22 cellular contexts compared by ENCODE assay signal in the genomic region with DNA sequence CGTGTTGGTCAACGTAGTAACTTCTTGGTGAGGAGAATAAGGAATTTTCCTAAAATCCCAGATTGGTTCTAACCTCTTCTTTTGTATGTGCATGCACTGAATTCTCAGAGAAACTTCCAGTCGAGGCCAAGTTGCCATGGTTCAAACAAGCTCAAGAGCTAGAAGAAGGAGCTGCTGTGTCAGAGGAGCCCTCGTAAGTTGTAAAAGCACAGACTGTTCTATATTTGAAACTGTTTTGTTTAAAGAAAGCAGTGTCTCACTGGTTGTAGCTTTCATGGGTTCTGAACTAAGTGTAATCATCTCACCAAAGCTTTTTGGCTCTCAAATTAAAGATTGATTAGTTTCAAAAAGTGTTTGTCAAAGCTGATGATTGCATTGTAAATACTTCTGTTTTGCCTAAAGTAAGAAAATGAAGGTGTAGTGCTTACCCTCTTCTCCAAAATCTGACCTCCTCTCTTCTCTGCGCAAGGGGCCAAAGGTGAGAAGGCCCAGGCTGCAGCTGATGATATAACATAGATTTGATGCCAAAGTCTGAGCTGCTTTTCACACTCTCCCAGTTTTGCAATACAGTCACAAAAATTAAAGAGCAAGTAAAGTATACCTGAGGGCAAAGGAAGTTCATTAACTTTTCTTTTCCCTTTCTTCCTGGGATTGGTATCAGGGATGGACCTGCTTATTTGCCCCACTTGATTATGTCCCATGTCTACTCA.
DNase-seq lines count a peak whose midpoint lies in the region; ATAC-seq, FAIRE-seq and TF ChIP-seq lines count a peak whose summit lies in the region.
"Had no signal": no experiment of that assay in that cellular context is flagged by ENCODE, and none has a peak within 500 bp of the region (broad histone marks: within the 10 kb centered on the region; RNA-seq: fewer than 3 reads in every experiment).

No MANE protein-coding gene starts in this region.

- no peak for TF ChIP-seq RAD21 in GM12878 (IDR thresholded peaks at IDR 0.05; ENCODE audit: insufficient read depth, low read depth, low read length)

- no peak overlapping the region for H3K23ac ChIP-seq in neuronal stem cell (ENCODE audit: low read depth, low read length, poor library complexity)

- FAIRE-seq in GM12878 (lab: Jason Lieb, UNC), result peak; percentile 18
- FAIRE-seq: TTC549 had no signal

- no peak for TF ChIP-seq CTCF in GM12878 (IDR thresholded peaks at IDR 0.05 in 2 of 3, conservative IDR thresholded peaks at IDR 0.05 in 1 of 3; ENCODE audit: control insufficient read depth in 2 of 3, extremely low read depth in 1 of 3, insufficient read depth in 1 of 3, low read depth in 3 of 3, low read length in 3 of 3)
- TF ChIP-seq CTCF in esophagus squamous epithelium (IDR thresholded peaks at IDR 0.05), result no peak
- no peak for TF ChIP-seq CTCF in thyroid gland (IDR thresholded peaks at IDR 0.05)

- H3K18ac ChIP-seq in neuronal stem cell (ENCODE audit: low read length), result no peak overlapping the region

- H4K20me1 ChIP-seq in GM12878 (ENCODE audit: control insufficient read depth, insufficient read depth), result no peaks in the 10 kb centered on the region

- CTCF ChIA-PET in GM12878 (lab: Yijun Ruan, JAX), result interaction anchor here (0.9 to 1.3 kb wide), 2 partner anchors 139 to 244 kb away, joined by 3 read pairs; no protein-coding TSS in a partner anchor

- H3K4me3 ChIP-seq in GM12878 (no peak overlapping the region), esophagus squamous epithelium (no peak overlapping the region), neuronal stem cell (ENCODE audit: low read length in 2 of 2) (no peak overlapping the region), thyroid gland (replicated peaks in 1 of 3) (no peak overlapping the region)
- H3K4me3 ChIP-seq: hepatocyte, MG63 had no signal

- H3K79me2 ChIP-seq in GM12878 (ENCODE audit: control insufficient read depth, insufficient read depth, low read length), result no peaks in the 10 kb centered on the region
- H3K79me2 ChIP-seq: hepatocyte had no signal

- H3K36me3 ChIP-seq in GM12878 (ENCODE audit: control insufficient read depth in 2 of 2, insufficient read depth in 2 of 2, low read length in 1 of 2) (no peaks in the 10 kb centered on the region), esophagus squamous epithelium (no peaks in the 10 kb centered on the region), neuronal stem cell (replicated peaks in 1 of 2; ENCODE audit: control insufficient read depth in 2 of 2, insufficient read depth in 2 of 2, low read length in 2 of 2) (no peaks in the 10 kb centered on the region), thyroid gland (no peaks in the 10 kb centered on the region)

- DNase-seq in GM12878 (ENCODE audit: low read depth, low spot score) (no peak), esophagus squamous epithelium (lab: John Stamatoyannopoulos, UW) (no peak), neuronal stem cell (ENCODE audit: low spot score) (no peak), thyroid gland (peak; percentile 69 to 70), HT-29 (ENCODE audit: low spot score) (no peak)
- DNase-seq: activated CD4-positive, alpha-beta T cell treated with anti-CD3 and anti-CD28 coated beads for 1 hour; activated CD8-positive, alpha-beta T cell treated with anti-CD3 and anti-CD28 coated beads, Interleukin-2, amount 10 ng/mL, durations not matched to agents 7 days and 5 days; activated effector memory CD4-positive, alpha-beta T cell treated with Interleukin-2 at 50 U/mL for 16 hours; activated T-cell treated with anti-CD3 and anti-CD28 coated beads for 4 hours; effector CD4-positive, alpha-beta T cell; foreskin fibroblast; MG63; NCI-H1417 treated with DMSO at 0.1 percent for 48 hours; NCI-H446 treated with DMSO at 0.1 percent for 48 hours; NK-92 treated with Interleukin-12 subunit alpha and Interleukin-12 subunit beta, amount 100 ng/mL, for 24 hours; stimulated activated CD4-positive, alpha-beta T cell treated with anti-CD3 and anti-CD28 coated beads, Interleukin-2, amount 100 ng/mL, for 48 hours had no signal

- intact Hi-C loops in GM12878 (cut with micrococcal nuclease; ENCODE audit: unreplicated experiment), result no loop called here
- intact Hi-C loops in esophagus squamous epithelium (cut with DNase I), result no loop called here
- intact Hi-C loops in thyroid gland (cut with DNase I), result no loop called here

- no peak overlapping the region for H3K4ac ChIP-seq in neuronal stem cell (ENCODE audit: low read length)

- no peak for TF ChIP-seq EP300 in GM12878 (IDR thresholded peaks at IDR 0.05; ENCODE audit: borderline replicate concordance in 1 of 2, control insufficient read depth in 1 of 2, low read depth in 2 of 2, low read length in 2 of 2)

- no peak overlapping the region for H2BK12ac ChIP-seq in neuronal stem cell (ENCODE audit: low read length)

- 68% methylated on average over 5 of the region's 5 CpGs for WGBS in GM12878 (ENCODE audit: insufficient coverage, insufficient replicate concordance, low lambda C conversion rate, missing lambda C conversion rate)
- WGBS in esophagus squamous epithelium, 2 donors, result 75 to 78% methylated on average over 5 of the region's 5 CpGs
- WGBS in neuronal stem cell (ENCODE audit: extremely low coverage in 2 of 2, insufficient read length in 2 of 2, insufficient replicate concordance in 1 of 2), 2 donors, result no CpG with 5 or more reads among the region's 5 CpGs
- 57 to 59% methylated on average over 5 of the region's 5 CpGs for WGBS in thyroid gland, 2 donors

- H2BK120ac ChIP-seq in neuronal stem cell (ENCODE audit: low read depth, low read length), result no peak overlapping the region

- no peaks in the 10 kb centered on the region for H3K79me1 ChIP-seq in neuronal stem cell (ENCODE audit: low read depth, low read length)

- SMC1A ChIA-PET in GM12878 (lab: Charles Lee; ENCODE audit: uncharacterized antibody, unreplicated experiment), result interaction anchor here (1.1 to 1.5 kb wide), 3 partner anchors 8 to 84 kb away, joined by 3 to 4 read pairs (median 4); no protein-coding TSS in a partner anchor

- TF ChIP-seq POLR2A in GM12878 (IDR thresholded peaks at IDR 0.05; ENCODE audit: low read depth, low read length), result no peak
- no peak for TF ChIP-seq POLR2A in esophagus squamous epithelium (IDR thresholded peaks at IDR 0.05)
- no peak for TF ChIP-seq POLR2A in thyroid gland (IDR thresholded peaks at IDR 0.05)

- H2BK15ac ChIP-seq in neuronal stem cell (ENCODE audit: low read length), result no peak overlapping the region

- H3K4me2 ChIP-seq in GM12878 (ENCODE audit: control insufficient read depth, insufficient read depth), result no peak overlapping the region
- H3K4me2 ChIP-seq in neuronal stem cell (ENCODE audit: insufficient read depth, low read length, poor library complexity, severe bottlenecking), result no peak overlapping the region
- H3K4me2 ChIP-seq: hepatocyte had no signal

- no peak overlapping the region for H3K9ac ChIP-seq in GM12878 (ENCODE audit: control insufficient read depth, insufficient read depth, low read length)
- no peak overlapping the region for H3K9ac ChIP-seq in neuronal stem cell (ENCODE audit: low read depth, low read length, poor library complexity)

- H2AFZ ChIP-seq in GM12878 (ENCODE audit: control insufficient read depth, low read depth, low read length) (no peak overlapping the region), neuronal stem cell (ENCODE audit: low read length) (peak overlapping the region; percentile 21)
- H2AFZ ChIP-seq: hepatocyte had no signal

- no TSS peak for BruUV-seq in GM12878 (replicated peaks; lab: Mats Ljungman, UMichigan)

- no peak overlapping the region for H3K14ac ChIP-seq in neuronal stem cell (ENCODE audit: low read length)

- RAD21 ChIA-PET in GM12878 (lab: Charles Lee; ENCODE audit: unreplicated experiment), result no interaction called here

- no peak overlapping the region for H3K27ac ChIP-seq in GM12878 (ENCODE audit: control insufficient read depth, insufficient read depth)
- peak overlapping the region in 3 of 4 donors; percentile 25 to 67 (median 51) for H3K27ac ChIP-seq in esophagus squamous epithelium
- H3K27ac ChIP-seq in neuronal stem cell (replicated peaks; ENCODE audit: low read length), result no peak overlapping the region
- H3K27ac ChIP-seq in thyroid gland, result peak overlapping the region; percentile 56 to 67 (median 63)
- H3K27ac ChIP-seq: hepatocyte had no signal

- no peaks in the 10 kb centered on the region for H3K27me3 ChIP-seq in GM12878 (replicated peaks in 1 of 2; ENCODE audit: control insufficient read depth in 2 of 2, insufficient read depth in 2 of 2, low read length in 1 of 2)
- H3K27me3 ChIP-seq in esophagus squamous epithelium, result no peaks in the 10 kb centered on the region
- no peaks in the 10 kb centered on the region for H3K27me3 ChIP-seq in neuronal stem cell (ENCODE audit: control insufficient read depth in 3 of 3, insufficient read depth in 3 of 3, low read depth in 1 of 3, low read length in 3 of 3)
- no peaks in the 10 kb centered on the region for H3K27me3 ChIP-seq in thyroid gland
- H3K27me3 ChIP-seq: hepatocyte, MG63 had no signal

- H3K9me3 ChIP-seq in GM12878 (replicated peaks; ENCODE audit: control insufficient read depth, insufficient read depth, low read length) (no peaks in the 10 kb centered on the region), esophagus squamous epithelium (no peaks in the 10 kb centered on the region), neuronal stem cell (replicated peaks in 1 of 2; ENCODE audit: control insufficient read depth in 2 of 2, insufficient read depth in 1 of 2, low read depth in 1 of 2, low read length in 2 of 2) (no peaks in the 10 kb centered on the region), thyroid gland (no peaks in the 10 kb centered on the region)
- H3K9me3 ChIP-seq: MG63 had no signal

- ATAC-seq in GM12878 (no peak), HG03442 (IDR thresholded peaks at IDR 0.05; ENCODE audit: unreplicated experiment) (no peak), GM18909 (IDR thresholded peaks at IDR 0.05; ENCODE audit: poor library complexity, unreplicated experiment) (no peak)
- ATAC-seq: activated CD8-positive, alpha-beta T cell treated with anti-CD3 and anti-CD28 coated beads, Interleukin-2, amount 10 ng/mL, durations not matched to agents 7 days and 5 days; Panc1; stimulated activated effector memory CD8-positive, alpha-beta T cell treated with anti-CD3 and anti-CD28 coated beads, Interleukin-12 subunit alpha, Interleukin-12 subunit beta, amount 100 ng/mL, for 72 hours had no signal

- in situ Hi-C loops in GM12878 (cut with MboI), result no loop called here

- H4K8ac ChIP-seq in neuronal stem cell (ENCODE audit: low read depth, low read length), result no peak overlapping the region

- POLR2A ChIA-PET in GM12878 (lab: Charles Lee), result no interaction called here

- no peak overlapping the region for H2BK5ac ChIP-seq in neuronal stem cell (ENCODE audit: low read length)

- H4K91ac ChIP-seq in neuronal stem cell (ENCODE audit: low read depth, low read length, poor library complexity), result no peak overlapping the region

- no peak overlapping the region for H2AK5ac ChIP-seq in neuronal stem cell (ENCODE audit: low read depth, low read length)

- no peaks in the 10 kb centered on the region for H3K4me1 ChIP-seq in GM12878 (ENCODE audit: control insufficient read depth, insufficient read depth, low read length)
- no peaks in the 10 kb centered on the region for H3K4me1 ChIP-seq in esophagus squamous epithelium
- H3K4me1 ChIP-seq in neuronal stem cell (ENCODE audit: control insufficient read depth in 2 of 2, insufficient read depth in 1 of 2, low read depth in 1 of 2, low read length in 2 of 2), result peaks cover 0 to 2% of the 10 kb centered on the region in 2 donors
- peaks cover 5 to 15% of the 10 kb centered on the region in 2 donors for H3K4me1 ChIP-seq in thyroid gland

TF ChIP-seq in GM12878, 131 proteins besides CTCF, POLR2A, EP300 and RAD21 (continues in another document):
- TF ChIP-seq CREB1 (IDR thresholded peaks at IDR 0.05; ENCODE audit: low read depth), result no peak

Comparison
In these comparisons a context has a peak if more than half of its experiments do, and no peak if none do; other contexts are left out.
1. DNase-seq: peak in thyroid gland (2 of 2); none in GM12878 (single experiment), esophagus squamous epithelium (single experiment), neuronal stem cell (single experiment) and HT-29 (single experiment).
2. H3K27ac ChIP-seq: peak in esophagus squamous epithelium (3 of 4) and thyroid gland (3 of 3); none in GM12878 (single experiment) and neuronal stem cell (single experiment).